In genomic region chr6:78867020-78867369, GRCh38 we compare ENCODE assay signal across 8 cellular contexts. TPM values are rescaled to one million over a fixed set of nuclear protein-coding genes. Genes with fewer than 3 reads are reported as not detected.
DNase-seq lines count a peak whose midpoint lies in the region; ATAC-seq, FAIRE-seq and TF ChIP-seq lines count a peak whose summit lies in the region.

No MANE protein-coding gene starts in this region.

- CTCF ChIA-PET in HepG2 (lab: Yijun Ruan, JAX; ENCODE audit: low intra/inter-chr PET ratio, low total read pairs), result no interaction called here

- no peak for TF ChIP-seq CTCF in AG09309 (IDR thresholded peaks at IDR 0.05; ENCODE audit: control insufficient read depth, insufficient read depth, low read depth, low read length, missing control alignments)
- no peak for TF ChIP-seq CTCF in astrocyte of the cerebellum (IDR thresholded peaks at IDR 0.05; ENCODE audit: low read depth, low read length, missing control alignments)
- TF ChIP-seq CTCF in HepG2 (CRISPR knock-in tag; IDR thresholded peaks at IDR 0.05), result no peak
- TF ChIP-seq CTCF in tibial artery (IDR thresholded peaks at IDR 0.05), result no peak

- H3K36me3 ChIP-seq in HepG2 (replicated peaks in 1 of 2; ENCODE audit: control insufficient read depth in 1 of 2, insufficient read depth in 2 of 2, low read length in 2 of 2) (no peaks in the 10 kb centered on the region), tibial artery (no peaks in the 10 kb centered on the region)

- FAIRE-seq in HepG2 (lab: Jason Lieb, UNC), result no peak

- H3K4me1 ChIP-seq in HepG2 (ENCODE audit: insufficient read depth, low read length) (peaks cover 12% of the 10 kb centered on the region), tibial artery (no peaks in the 10 kb centered on the region)

- peak overlapping the region; percentile 71 for H2AFZ ChIP-seq in HepG2 (ENCODE audit: low read length)

- TF ChIP-seq EP300 in HepG2 (IDR thresholded peaks at IDR 0.05; ENCODE audit: low read depth in 2 of 2, low read length in 2 of 2) (no peak), HepG2 (CRISPR knock-in tag; IDR thresholded peaks at IDR 0.05; ENCODE audit: borderline replicate concordance) (no peak)

- H3K4me3 ChIP-seq in AG09309 (ENCODE audit: control insufficient read depth, low read depth, low read length) (peak overlapping the region; percentile 98), astrocyte of the cerebellum (ENCODE audit: low read depth, low read length) (peak overlapping the region; percentile 74), HepG2 (replicated peaks in 1 of 3; ENCODE audit: insufficient read depth in 1 of 3, low read depth in 2 of 3, low read length in 3 of 3) (peak overlapping the region; percentile 80 to 88 (median 87)), tibial artery (peak overlapping the region; percentile 82 to 88)

- DNase-seq in AG09309 (ENCODE audit: low read depth) (no peak), astrocyte of the cerebellum (ENCODE audit: low read depth) (no peak), HepG2 (ENCODE audit: low spot score) (no peak), tibial artery (peak in 1 of 2 donors; percentile 22), inferior parietal cortex (ENCODE audit: extremely low spot score) (no peak), SW480 (ENCODE audit: low spot score) (no peak)

- peak overlapping the region; percentile 89 for H3K4me2 ChIP-seq in HepG2 (ENCODE audit: low read depth, low read length)

- peak; percentile 35 for ATAC-seq in GM19372 (IDR thresholded peaks at IDR 0.05; ENCODE audit: low read depth, unreplicated experiment)
- peak; percentile 37 for ATAC-seq in HG03378 (IDR thresholded peaks at IDR 0.05; ENCODE audit: unreplicated experiment)
- peak; percentile 60 for ATAC-seq in HepG2

- no peaks in the 10 kb centered on the region for H3K27me3 ChIP-seq in HepG2 (ENCODE audit: control insufficient read depth in 1 of 2, insufficient read depth in 2 of 2, low read length in 2 of 2)
- no peaks in the 10 kb centered on the region for H3K27me3 ChIP-seq in tibial artery

- H3K79me2 ChIP-seq in HepG2 (ENCODE audit: insufficient read depth, low read length), result no peaks in the 10 kb centered on the region

- H4K20me1 ChIP-seq in HepG2 (ENCODE audit: insufficient read depth, low read length), result no peaks in the 10 kb centered on the region

- intact Hi-C loops in HepG2 (cut with micrococcal nuclease; ENCODE audit: unreplicated experiment), result loop anchor here (5.0 to 10.0 kb wide), 3 partner anchors 208 to 1000 kb away; partner anchors contain the start of genes HMGN3 and PHIP
- intact Hi-C loops in tibial artery (cut with DNase I; ENCODE audit: low total_unique reads), result no loop called here

- TSS peak; percentile 76 for BruUV-seq in HepG2 (replicated peaks; lab: Mats Ljungman, UMichigan)

- in situ Hi-C loops in astrocyte of the cerebellum (cut with HindIII; ENCODE audit: low sequenced_read_pairs) (no loop called here), HepG2 (cut with HindIII; ENCODE audit: extremely low pct_ligation_motif_present, low pct_unique_long_range_greater_than_20kb) (no loop called here)

- TF ChIP-seq POLR2A in HepG2 (IDR thresholded peaks at IDR 0.05; ENCODE audit: insufficient read depth in 1 of 2, low read depth in 2 of 2, low read length in 2 of 2), result no peak

- H3K27ac ChIP-seq in HepG2 (ENCODE audit: extremely low read length, insufficient read depth, low read length) (peak overlapping the region; percentile 64), tibial artery (peak overlapping the region; percentile 49 to 58)

- TF ChIP-seq RAD21 in HepG2 (CRISPR knock-in tag; IDR thresholded peaks at IDR 0.05), result no peak

- WGBS in HepG2 (ENCODE audit: low lambda C conversion rate), result 1% methylated on average over 13 of the region's 13 CpGs

- H3K9me3 ChIP-seq in HepG2 (ENCODE audit: low read length) (no peaks in the 10 kb centered on the region), tibial artery (no peaks in the 10 kb centered on the region)

- POLR2A ChIA-PET in HepG2 (lab: Yijun Ruan, JAX), result no interaction called here

- H3K9ac ChIP-seq in HepG2 (ENCODE audit: insufficient read depth, low read depth, low read length), result peak overlapping the region; percentile 75

TF ChIP-seq in HepG2, 621 proteins besides CTCF, POLR2A, EP300 and RAD21:
- TF ChIP-seq PAX8 (CRISPR knock-in tag; IDR thresholded peaks at IDR 0.05; ENCODE audit: borderline replicate concordance) (no peak), ZNF619 (CRISPR knock-in tag; IDR thresholded peaks at IDR 0.05) (0 out of 2 replicates have a peak, but pooled peaks have one; percentile 2), ZNF772 (CRISPR knock-in tag; IDR thresholded peaks at IDR 0.05) (0 out of 2 replicates have a peak, but pooled peaks have one; percentile 4), PHF21A (CRISPR knock-in tag; IDR thresholded peaks at IDR 0.05) (peak; percentile 6; the same call in 1 of the 2 replicates)

RNA-seq across cellular contexts. Expression of gene IRAK1BP1, which starts 0.4 kb away (rescaled TPM):
- total RNA-seq in HepG2 (2016; rRNA removed; fragmentation: Illumina TruSeq; extraction: Trizol), result 1.5 and 1.9 TPM in 2 replicates
- 0.62 and 0.71 TPM in 2 replicates for total RNA-seq in HepG2 (2016; cell fraction: cytosol; rRNA removed; fragmentation: Illumina TruSeq; extraction: Trizol; ENCODE audit: low read depth)
- 2.0 and 2.1 TPM in 2 replicates for total RNA-seq in HepG2 (2016; cell fraction: insoluble cytoplasmic fraction; rRNA removed; fragmentation: Illumina TruSeq; extraction: Trizol)
- total RNA-seq in HepG2 (2016; cell fraction: membrane; rRNA removed; fragmentation: Illumina TruSeq; extraction: Trizol), result 0.96 and 1.2 TPM in 2 replicates
- 3.3 and 4.1 TPM in 2 replicates for total RNA-seq in HepG2 (2016; cell fraction: nucleus; rRNA removed; fragmentation: Illumina TruSeq; extraction: Trizol)
- polyA plus RNA-seq in HepG2 (2011; rRNA removed), result 0.68 and 0.86 TPM in 2 replicates
- polyA plus RNA-seq in HepG2 (2011; cell fraction: cytosol; rRNA removed), result 0.32 and 0.36 TPM in 2 replicates
- polyA plus RNA-seq in HepG2 (2011; cell fraction: nucleus; rRNA removed), result 0.50 and 0.69 TPM in 2 replicates
- 0.43 and 0.71 TPM in 2 replicates for polyA plus RNA-seq in HepG2 (2012)
- polyA plus RNA-seq in HepG2 (2016; cell fraction: cytosol; fragmentation: Illumina TruSeq; extraction: Trizol; ENCODE audit: low read depth), result 0.35 and 0.50 TPM in 2 replicates
- 1.5 and 1.9 TPM in 2 replicates for polyA plus RNA-seq in HepG2 (2016; cell fraction: insoluble cytoplasmic fraction; fragmentation: Illumina TruSeq; extraction: Trizol; ENCODE audit: low read depth)
- 0.60 and 0.72 TPM in 2 replicates for polyA plus RNA-seq in HepG2 (2016; cell fraction: membrane; fragmentation: Illumina TruSeq; extraction: Trizol; ENCODE audit: low read depth)
- polyA plus RNA-seq in HepG2 (2016; cell fraction: nucleus; fragmentation: Illumina TruSeq; extraction: Trizol; ENCODE audit: insufficient read depth, low read depth), result 2.0 and 2.4 TPM in 2 replicates
- polyA minus RNA-seq in HepG2 (2011; rRNA and poly(A)+ RNA removed; ENCODE audit: low replicate concordance), result 0.76 and 3.2 TPM in 2 replicates
- 0.40 and 0.53 TPM in 2 replicates for polyA minus RNA-seq in HepG2 (2011; cell fraction: cytosol; rRNA and poly(A)+ RNA removed)
- 3.7 and 5.0 TPM in 2 replicates for polyA minus RNA-seq in HepG2 (2011; cell fraction: nucleus; rRNA and poly(A)+ RNA removed)
